In the genomic region with DNA sequence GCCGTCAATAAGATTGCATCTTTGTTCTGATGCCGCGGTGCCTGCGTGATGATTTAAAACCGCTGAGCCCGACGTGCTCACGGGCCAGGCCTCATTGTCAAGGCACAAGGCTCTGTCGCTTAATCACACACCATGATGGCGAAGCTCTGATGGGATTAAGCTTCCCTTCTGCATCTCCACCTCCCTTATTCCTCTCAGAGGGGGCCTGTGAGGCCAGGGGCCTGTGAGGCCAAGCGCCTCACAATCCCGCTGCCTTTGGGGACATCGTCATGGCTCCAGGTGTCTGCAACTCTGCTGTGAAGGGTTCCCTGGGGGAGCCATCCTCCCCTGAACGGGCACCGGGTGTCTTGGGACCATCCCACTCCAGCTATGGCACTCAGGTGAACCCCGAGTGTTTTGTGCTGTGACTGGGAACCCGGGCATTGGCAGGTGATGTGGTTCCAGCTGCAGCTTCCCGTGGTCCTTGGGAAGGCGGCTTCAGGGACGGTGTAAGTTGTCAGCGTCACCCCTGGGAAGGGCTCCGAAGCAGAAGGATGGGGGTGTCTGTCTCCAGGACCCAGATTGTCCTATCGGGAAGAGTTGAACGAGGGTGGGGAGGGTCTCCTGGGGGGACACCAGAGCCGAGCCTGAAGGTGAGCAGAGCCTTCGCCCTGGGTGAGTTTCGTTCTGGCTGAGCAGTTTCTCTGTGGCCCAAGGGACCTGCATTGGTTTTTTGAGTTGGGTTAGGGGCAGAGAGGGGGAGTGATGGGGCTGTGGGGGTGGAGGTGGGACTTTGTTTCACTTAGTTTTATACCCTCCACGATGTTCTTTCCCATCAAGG, we compare ENCODE assay signal across 1 cellular context.
TF ChIP-seq lines count a peak whose summit lies in the region.

No MANE protein-coding gene starts in this region.

TF ChIP-seq in K562, 482 proteins besides CTCF, POLR2A, EP300 and RAD21:
- TF ChIP-seq CBX8 (IDR thresholded peaks at IDR 0.05; ENCODE audit: borderline replicate concordance, extremely low read depth, low read depth, low read length, poor library complexity, severe bottlenecking), result peak; percentile 70
- TF ChIP-seq EHMT2 (IDR thresholded peaks at IDR 0.05), result no peak
TF ChIP-seq in K562: peak in this region for 1.
